ENCODE assay signal across 7 cellular contexts in the genomic region with DNA sequence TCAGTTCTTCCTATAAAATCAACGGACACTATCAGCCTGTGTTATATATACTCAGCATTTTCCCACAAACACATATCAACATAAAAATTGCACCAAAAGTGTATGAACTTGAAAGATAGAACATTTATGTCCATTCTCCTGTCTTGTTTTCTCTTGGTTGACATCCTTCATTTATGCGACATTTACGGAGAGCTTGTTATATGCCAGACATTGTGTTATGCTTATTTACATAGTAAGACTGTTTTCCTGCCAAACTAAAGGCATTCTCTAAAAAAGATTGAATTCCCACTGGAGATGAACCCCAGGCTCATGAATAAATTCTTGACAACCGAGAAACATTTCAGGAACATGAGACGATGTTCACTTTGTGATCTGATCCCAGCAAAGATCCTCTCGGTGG.
"Had no signal": no experiment of that assay in that cellular context is flagged by ENCODE, and none has a peak within 500 bp of the region (broad histone marks: within the 10 kb centered on the region; RNA-seq: fewer than 3 reads in every experiment).

No MANE protein-coding gene starts in this region.

- FAIRE-seq: HepG2, HTR-8/SVneo, K562 had no signal

- H3K4me3 ChIP-seq: K562 had no signal

- H3K27ac ChIP-seq: HL-60 had no signal

- DNase-seq: IMR-90, KBM-7, KG1 had no signal
